ENCODE assay signal across 26 cellular contexts in the genomic region with DNA sequence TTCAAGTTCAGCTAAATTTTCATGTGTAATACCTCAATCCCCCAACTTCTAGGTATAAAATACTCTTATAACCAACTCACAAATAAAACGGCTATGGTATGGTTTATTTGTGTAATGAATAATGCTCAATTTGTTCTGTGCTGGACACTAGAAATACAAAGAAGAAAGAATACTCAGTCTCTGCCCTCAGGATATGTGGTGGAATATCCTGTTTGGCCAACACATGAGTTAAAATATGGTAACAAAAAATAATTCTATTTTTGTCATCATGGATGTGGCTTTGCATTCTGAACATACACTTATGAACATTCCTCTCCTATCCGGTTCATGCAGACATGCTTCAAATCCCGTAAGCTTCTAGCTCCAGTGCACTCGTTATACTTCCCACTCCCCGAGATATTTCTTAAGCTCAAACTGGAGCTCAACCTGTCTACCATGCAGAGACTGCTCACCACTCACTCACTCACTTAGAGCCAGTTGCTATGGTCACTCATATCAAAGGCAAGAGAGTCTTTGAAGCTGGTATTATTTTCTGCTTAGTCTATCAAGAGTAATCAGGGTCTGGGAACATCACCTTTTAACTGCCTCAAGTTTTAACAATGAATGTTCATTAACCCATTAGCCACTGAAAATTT. TPM values are rescaled to one million over a fixed set of nuclear protein-coding genes. Genes with fewer than 3 reads are reported as not detected.
A peak's percentile ranks its signal among the peaks of the same experiment; 100 is the strongest.
DNase-seq lines count a peak whose midpoint lies in the region; ATAC-seq and TF ChIP-seq lines count a peak whose summit lies in the region.
"Had no signal": no experiment of that assay in that cellular context is flagged by ENCODE, and none has a peak within 500 bp of the region (broad histone marks: within the 10 kb centered on the region; RNA-seq: fewer than 3 reads in every experiment).

No MANE protein-coding gene starts in this region.

- TF ChIP-seq CTCF in mammary epithelial cell (conservative IDR thresholded peaks at IDR 0.05 in 1 of 2, IDR thresholded peaks at IDR 0.05 in 1 of 2; ENCODE audit: extremely low read depth in 1 of 2, insufficient read depth in 1 of 2, low read depth in 1 of 2, low read length in 2 of 2) (no peak), breast epithelium (IDR thresholded peaks at IDR 0.05) (no peak), epithelial cell of esophagus (IDR thresholded peaks at IDR 0.05; ENCODE audit: insufficient read depth, low read depth, low read length, missing control alignments) (no peak)

- TF ChIP-seq POLR2A in breast epithelium (IDR thresholded peaks at IDR 0.05) (no peak), erythroblast (IDR thresholded peaks at IDR 0.05; ENCODE audit: low read length) (no peak)

- no peak overlapping the region for H3K4me2 ChIP-seq in mammary epithelial cell (ENCODE audit: insufficient read depth, low read depth, low read length)
- H3K4me2 ChIP-seq in mesenchymal stem cell (ENCODE audit: low read length, poor library complexity, severe bottlenecking) = no peak overlapping the region

- H3K9me3 ChIP-seq in mammary epithelial cell (replicated peaks; ENCODE audit: insufficient read depth, low read length) (no peaks in the 10 kb centered on the region), breast epithelium (no peaks in the 10 kb centered on the region), mesenchymal stem cell (ENCODE audit: control insufficient read depth, low read length) (no peaks in the 10 kb centered on the region)
- H3K9me3 ChIP-seq: MG63, ovary, right lobe of liver, SJSA1, tibial nerve had no signal

- no peak overlapping the region for H2BK120ac ChIP-seq in mesenchymal stem cell (ENCODE audit: low read depth, low read length)

- no peak overlapping the region for H2BK12ac ChIP-seq in mesenchymal stem cell (ENCODE audit: low read length in 2 of 2)

- no TSS peak for BruUV-seq in mammary epithelial cell (replicated peaks; lab: Mats Ljungman, UMichigan)

- intact Hi-C loops in mammary epithelial cell (cut with micrococcal nuclease) = no loop called here
- intact Hi-C loops in breast epithelium (cut with DNase I; ENCODE audit: low total_unique reads) = no loop called here

- ATAC-seq in GM21423 (IDR thresholded peaks at IDR 0.05; ENCODE audit: unreplicated experiment) (no peak), GM18909 (IDR thresholded peaks at IDR 0.05; ENCODE audit: poor library complexity, unreplicated experiment) (no peak)
- ATAC-seq: CD8-positive, alpha-beta T cell; naive thymus-derived CD8-positive, alpha-beta T cell; Panc1; right lobe of liver had no signal

- H3K9ac ChIP-seq in mammary epithelial cell (ENCODE audit: insufficient read depth, low read length) (no peak overlapping the region), mesenchymal stem cell (ENCODE audit: low read length) (no peak overlapping the region)

- H3K36me3 ChIP-seq in mammary epithelial cell (ENCODE audit: insufficient read depth, low read length) = peaks cover 16% of the 10 kb centered on the region
- H3K36me3 ChIP-seq in breast epithelium = no peaks in the 10 kb centered on the region
- H3K36me3 ChIP-seq in mesenchymal stem cell (ENCODE audit: control insufficient read depth in 1 of 2, insufficient read depth in 2 of 2, low read depth in 1 of 2, low read length in 2 of 2) = peaks cover 3 to 21% of the 10 kb centered on the region in 2 experiments
- H3K36me3 ChIP-seq: ovary, SJSA1, tibial nerve had no signal

- no peak overlapping the region for H3K27ac ChIP-seq in mammary epithelial cell (ENCODE audit: insufficient read depth, low read depth, low read length)
- no peak overlapping the region for H3K27ac ChIP-seq in breast epithelium
- no peak overlapping the region for H3K27ac ChIP-seq in mesenchymal stem cell (ENCODE audit: low read length, poor library complexity, severe bottlenecking)
- H3K27ac ChIP-seq: ovary, right lobe of liver, SJSA1, tibial nerve had no signal

- no peaks in the 10 kb centered on the region for H3K79me2 ChIP-seq in mammary epithelial cell (ENCODE audit: insufficient read depth, low read length)

- no peak overlapping the region for H4K91ac ChIP-seq in mesenchymal stem cell (ENCODE audit: low read length)

- no peak overlapping the region for H3K14ac ChIP-seq in mesenchymal stem cell (ENCODE audit: low read length in 2 of 2)

- H4K8ac ChIP-seq in mesenchymal stem cell (ENCODE audit: low read length) = no peak overlapping the region

- CTCF ChIA-PET in mammary epithelial cell (lab: Charles Lee; ENCODE audit: low non-redundant PET) = no interaction called here

- no peak overlapping the region for H3K4ac ChIP-seq in mesenchymal stem cell (ENCODE audit: low read depth in 1 of 2, low read length in 2 of 2)

- no peak overlapping the region for H2AFZ ChIP-seq in mammary epithelial cell (ENCODE audit: low read depth, low read length)
- H2AFZ ChIP-seq in mesenchymal stem cell (ENCODE audit: low read depth, low read length) = no peak overlapping the region

- dilution Hi-C loops in mammary epithelial cell (cut with HindIII; ENCODE audit: low sequenced_read_pairs) = no loop called here

- peaks cover 9% of the 10 kb centered on the region for H3K4me1 ChIP-seq in mammary epithelial cell (ENCODE audit: insufficient read depth, low read length)
- no peaks in the 10 kb centered on the region for H3K4me1 ChIP-seq in breast epithelium
- H3K4me1 ChIP-seq in mesenchymal stem cell (ENCODE audit: control insufficient read depth, insufficient read depth, low read depth, low read length) = peaks cover 3% of the 10 kb centered on the region

- H4K20me1 ChIP-seq in mammary epithelial cell (ENCODE audit: insufficient read depth, low read length) = no peaks in the 10 kb centered on the region

- WGBS in mammary epithelial cell (ENCODE audit: low coverage, missing lambda C conversion rate) = 64% methylated on average over 5 of the region's 5 CpGs
- 90% methylated on average over 4 of the region's 5 CpGs for WGBS in mesenchymal stem cell

- H3K4me3 ChIP-seq in mammary epithelial cell (replicated peaks in 1 of 3; ENCODE audit: insufficient read depth in 1 of 3, low read depth in 2 of 3, low read length in 3 of 3) = no peak overlapping the region
- H3K4me3 ChIP-seq in breast epithelium = no peak overlapping the region
- H3K4me3 ChIP-seq in epithelial cell of esophagus (ENCODE audit: low read length) = no peak overlapping the region
- H3K4me3 ChIP-seq in mesenchymal stem cell (ENCODE audit: insufficient read depth in 1 of 2, low read depth in 1 of 2, low read length in 2 of 2) = no peak overlapping the region
- H3K4me3 ChIP-seq: MG63, ovary, right lobe of liver, SJSA1, tibial nerve had no signal

- no peak overlapping the region for H2BK5ac ChIP-seq in mesenchymal stem cell (ENCODE audit: low read depth, low read length, poor library complexity, severe bottlenecking)

- in situ Hi-C loops in mammary epithelial cell (cut with MboI; ENCODE audit: low sequenced_read_pairs in 2 of 2) = no loop called here

- no peak overlapping the region for H3K23ac ChIP-seq in mesenchymal stem cell (ENCODE audit: low read length in 2 of 2)

- H3K79me1 ChIP-seq in mesenchymal stem cell (replicated peaks; ENCODE audit: low read length, poor library complexity, severe bottlenecking) = peaks cover 2% of the 10 kb centered on the region

- H3K27me3 ChIP-seq in mammary epithelial cell (ENCODE audit: insufficient read depth, low read length) = no peaks in the 10 kb centered on the region
- no peaks in the 10 kb centered on the region for H3K27me3 ChIP-seq in breast epithelium
- H3K27me3 ChIP-seq in mesenchymal stem cell (ENCODE audit: control insufficient read depth in 1 of 2, insufficient read depth in 1 of 2, low read length in 2 of 2) = no peaks in the 10 kb centered on the region
- H3K27me3 ChIP-seq: MG63, ovary, right lobe of liver, SJSA1, tibial nerve had no signal

- DNase-seq in mammary epithelial cell = peak; percentile 10
- no peak for DNase-seq in breast epithelium (ENCODE audit: low spot score in 2 of 2)
- DNase-seq in epithelial cell of esophagus (ENCODE audit: low read depth) = peak; percentile 13
- no peak for DNase-seq in mesenchymal stem cell
- no peak for DNase-seq in NCI-H446 (lab: John Stamatoyannopoulos, UW)
- DNase-seq in erythroblast (lab: John Stamatoyannopoulos, UW) = no peak
- DNase-seq: activated gamma-delta T cell; AML-193; CD8-positive, alpha-beta T cell; glutamatergic neuron; left cardiac atrium; MG63; naive thymus-derived CD8-positive, alpha-beta T cell; NCI-H1436 treated with DMSO at 0.1 percent for 48 hours; NCI-H524 treated with DMSO at 0.1 percent for 48 hours; NK-92 treated with Interleukin-12 subunit alpha and Interleukin-12 subunit beta, amount 100 ng/mL, for 24 hours; ovary; right lobe of liver had no signal

- peak overlapping the region; percentile 21 to 33 for H3K18ac ChIP-seq in mesenchymal stem cell (ENCODE audit: low read depth in 1 of 2, low read length in 2 of 2)

- H2AK5ac ChIP-seq in mesenchymal stem cell (ENCODE audit: low read length, severe bottlenecking) = no peak overlapping the region

- H2BK15ac ChIP-seq in mesenchymal stem cell (ENCODE audit: low read depth, poor library complexity, severe bottlenecking) = no peak overlapping the region

RNA-seq across cellular contexts. Expression of a gene that starts 53.8 kb away (rescaled TPM):
- under 1 TPM; under 0.01 to 0.07 TPM for total RNA-seq in mammary epithelial cell
- polyA plus RNA-seq in mammary epithelial cell = 0.07 TPM
- polyA minus RNA-seq in mammary epithelial cell = not detected
- total RNA-seq in breast epithelium = 1 to 10 TPM; 2.6 to 4.8 (median 3.4) TPM
- 0.68 TPM for polyA plus RNA-seq in mesenchymal stem cell (2013, experiment 1 of 2)
- polyA plus RNA-seq in mesenchymal stem cell (2013, experiment 2 of 2) = 0.59 TPM
- total RNA-seq: CD8-positive, alpha-beta T cell; dermis microvascular lymphatic vessel endothelial cell; G401; naive thymus-derived CD8-positive, alpha-beta T cell; T-helper 1 cell treated with Interleukin-12 subunit alpha and Interleukin-12 subunit beta and Interleukin-4 antibody, amounts not matched to agents 30 ng/mL and 1 ng/mL, for 36 hours had no signal
- polyA plus RNA-seq: naive thymus-derived CD8-positive, alpha-beta T cell had no signal

RNA-seq across cellular contexts. Expression of a gene that starts 55.8 kb away (rescaled TPM):
- total RNA-seq in mammary epithelial cell (1 to 10 TPM; 4.7 to 5.3 TPM), breast epithelium (1 to 10 TPM; 2.9 to 6.4 (median 5.1) TPM)
- polyA plus RNA-seq in mammary epithelial cell = 6.3 TPM
- 5.3 TPM for polyA minus RNA-seq in mammary epithelial cell
- polyA plus RNA-seq in mesenchymal stem cell (2013, experiment 1 of 2) = 6.9 TPM
- polyA plus RNA-seq in mesenchymal stem cell (2013, experiment 2 of 2) = 7.7 TPM

Comparison
In these comparisons a context has a peak if more than half of its experiments do, and no peak if none do; other contexts are left out.
1. DNase-seq: peak in mammary epithelial cell (single experiment) and epithelial cell of esophagus (single experiment); none in breast epithelium (0 of 2), mesenchymal stem cell (single experiment), NCI-H446 (0 of 2) and erythroblast (0 of 2).